In the genomic region with DNA sequence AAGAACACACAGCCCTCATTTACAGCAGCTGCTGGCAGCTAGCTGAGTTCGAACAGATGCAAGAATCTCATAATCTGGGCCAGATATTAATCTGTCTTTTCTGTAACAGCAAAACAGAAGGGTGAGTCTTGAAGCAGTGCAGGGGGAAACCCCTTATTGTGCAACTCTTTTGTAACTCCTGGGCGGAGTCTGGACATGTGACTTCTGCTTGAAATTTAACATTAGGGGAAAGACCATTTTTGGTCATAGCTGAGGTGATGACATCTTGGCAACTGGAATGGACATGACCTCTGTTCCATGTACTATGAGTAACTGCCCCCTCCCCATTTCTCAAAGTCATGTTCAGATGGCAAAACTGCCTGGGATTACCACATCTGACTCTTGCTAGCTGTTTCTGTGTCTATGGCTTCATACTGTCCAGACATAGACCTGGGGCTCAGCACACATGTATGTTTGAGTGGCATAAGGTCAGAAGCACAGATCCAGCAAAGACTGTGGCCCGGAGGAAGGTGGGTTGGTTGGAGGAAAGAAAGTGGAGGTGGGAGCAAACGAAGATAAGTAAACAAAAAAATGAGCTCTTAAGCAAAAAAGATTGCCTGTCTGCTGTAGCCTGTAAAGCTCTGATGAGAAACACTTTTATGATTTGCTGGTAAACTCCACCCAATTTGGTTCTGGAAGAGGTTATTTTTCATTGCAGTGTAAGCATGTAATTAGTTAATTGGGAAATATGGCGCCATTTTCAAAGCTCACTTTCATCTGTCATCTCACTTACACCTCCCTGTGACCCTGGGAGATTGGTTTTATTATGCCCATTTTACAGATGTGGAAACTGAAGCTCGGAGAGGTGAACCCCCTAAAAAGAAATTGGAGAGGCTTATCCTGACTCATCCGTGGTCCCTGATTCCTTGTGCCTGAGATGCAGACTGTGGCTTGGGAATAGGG, we compare ENCODE assay signal across 8 cellular contexts. TPM values are rescaled to one million over a fixed set of nuclear protein-coding genes. Genes with fewer than 3 reads are reported as not detected.
DNase-seq lines count a peak whose midpoint lies in the region; TF ChIP-seq lines count a peak whose summit lies in the region.

No MANE protein-coding gene starts in this region.

- peak overlapping the region; percentile 46 for H3K27ac ChIP-seq in GM23248
- no peak overlapping the region for H3K27ac ChIP-seq in WERI-Rb-1

- peak overlapping the region; percentile 28; the same call in 1 of the 2 replicates for H3K9ac ChIP-seq in GM23248

- no peaks in the 10 kb centered on the region for H3K79me2 ChIP-seq in GM23248 (ENCODE audit: insufficient read depth)

- peaks cover 10% of the 10 kb centered on the region for H3K4me1 ChIP-seq in GM23248 (ENCODE audit: insufficient read depth)

- H3K4me3 ChIP-seq in GM23248 (no peak overlapping the region), WERI-Rb-1 (ENCODE audit: low read depth, low read length) (no peak overlapping the region)

- no peaks in the 10 kb centered on the region for H4K20me1 ChIP-seq in GM23248 (ENCODE audit: insufficient read depth)

- TF ChIP-seq CTCF in GM10266 (IDR thresholded peaks at IDR 0.05; ENCODE audit: control insufficient read depth, insufficient read depth, low read depth, missing control alignments) = no peak
- no peak for TF ChIP-seq CTCF in WERI-Rb-1 (IDR thresholded peaks at IDR 0.05; ENCODE audit: low read depth, low read length)

- H3K9me2 ChIP-seq in GM23248 (ENCODE audit: insufficient read depth) = no peaks in the 10 kb centered on the region

- H2AFZ ChIP-seq in GM23248 = 0 out of 2 replicates have a peak overlapping the region, but pooled peaks have one; percentile 16

- H3F3A ChIP-seq in GM23248 (ENCODE audit: insufficient read depth) = peaks cover 14% of the 10 kb centered on the region

- peak; percentile 61 for DNase-seq in GM10266 (ENCODE audit: extremely low spot score)
- peak; percentile 92 for DNase-seq in GM23248
- peak; percentile 94 for DNase-seq in KBM-7
- DNase-seq in activated CD4-positive, CD25-positive, alpha-beta regulatory T cell treated with anti-CD3 and anti-CD28 coated beads, Interleukin-2, amount 50 U/mL, for 72 hours = peak; percentile 44
- DNase-seq in fibroblast of the conjunctiva (ENCODE audit: low read depth) = peak; percentile 99
- peak; percentile 100 for DNase-seq in renal cortical epithelial cell (ENCODE audit: low read depth)
- DNase-seq in OCI-M2 (lab: John Stamatoyannopoulos, UW; ENCODE audit: unreplicated experiment) = no peak
- no peak for DNase-seq in WERI-Rb-1

- WGBS in GM23248 (ENCODE audit: low coverage in 1 of 2, low lambda C conversion rate in 2 of 2, missing lambda C conversion rate in 2 of 2), 2 experiments = 44 to 45% methylated on average over 7 of the region's 7 CpGs

- H3K27me3 ChIP-seq in GM23248 (replicated peaks; ENCODE audit: insufficient read depth) (no peaks in the 10 kb centered on the region), WERI-Rb-1 (ENCODE audit: insufficient read depth, low read depth, severe bottlenecking) (no peaks in the 10 kb centered on the region)

- in situ Hi-C loops in GM23248 (cut with MboI) = no loop called here
- in situ Hi-C loops in KBM-7 (cut with MboI; ENCODE audit: low pct_unique_long_range_greater_than_20kb, low sequenced_read_pairs) = no loop called here

- peak overlapping the region; percentile 58 for H3K4me2 ChIP-seq in GM23248 (ENCODE audit: unreplicated experiment)

- H3K36me3 ChIP-seq in GM23248 (ENCODE audit: low read depth) (no peaks in the 10 kb centered on the region), WERI-Rb-1 (no peaks in the 10 kb centered on the region)

- no peaks in the 10 kb centered on the region for H3K9me3 ChIP-seq in GM23248 (ENCODE audit: low read depth)
- no peaks in the 10 kb centered on the region for H3K9me3 ChIP-seq in WERI-Rb-1 (ENCODE audit: severe bottlenecking)

RNA-seq across cellular contexts. Expression of a gene that starts 26.1 kb away (rescaled TPM):
- total RNA-seq in GM23248 (2014; rRNA removed; shearing (Covaris generic)) = 4.4 and 7.0 TPM in 2 replicates
- polyA plus RNA-seq in GM23248 (2016; fragmentation: Nextera tagmentation; extraction: Ambion mirVana) = 7.3 and 7.9 TPM in 2 replicates
- 20.8 and 35.3 TPM in 2 replicates for total RNA-seq in renal cortical epithelial cell

Comparison
In these comparisons a context has a peak if more than half of its experiments do, and no peak if none do; other contexts are left out.
1. DNase-seq: peak in GM10266 (single experiment), GM23248 (single experiment), KBM-7 (single experiment), activated CD4-positive, CD25-positive, alpha-beta regulatory T cell treated with anti-CD3 and anti-CD28 coated beads, Interleukin-2, amount 50 U/mL, for 72 hours (single experiment), fibroblast of the conjunctiva (single experiment) and renal cortical epithelial cell (single experiment); none in OCI-M2 (single experiment) and WERI-Rb-1 (single experiment).